Comparison of ENCODE assay signal across 2 cellular contexts in genomic region chr19:13037161-13037560, GRCh38.
TF ChIP-seq lines count a peak whose summit lies in the region.

No MANE protein-coding gene starts in this region.

TF ChIP-seq in liver, 16 proteins besides CTCF, POLR2A, EP300 and RAD21:
- TF ChIP-seq MAX (IDR thresholded peaks at IDR 0.05) (no peak), YY1 (IDR thresholded peaks at IDR 0.05) (peak; percentile 15)

TF ChIP-seq in HepG2, 621 proteins besides CTCF, POLR2A, EP300 and RAD21:
- TF ChIP-seq IRF9 (CRISPR knock-in tag; IDR thresholded peaks at IDR 0.05; ENCODE audit: borderline replicate concordance): no peak
